ENCODE assay signal across 16 cellular contexts in the genomic region with DNA sequence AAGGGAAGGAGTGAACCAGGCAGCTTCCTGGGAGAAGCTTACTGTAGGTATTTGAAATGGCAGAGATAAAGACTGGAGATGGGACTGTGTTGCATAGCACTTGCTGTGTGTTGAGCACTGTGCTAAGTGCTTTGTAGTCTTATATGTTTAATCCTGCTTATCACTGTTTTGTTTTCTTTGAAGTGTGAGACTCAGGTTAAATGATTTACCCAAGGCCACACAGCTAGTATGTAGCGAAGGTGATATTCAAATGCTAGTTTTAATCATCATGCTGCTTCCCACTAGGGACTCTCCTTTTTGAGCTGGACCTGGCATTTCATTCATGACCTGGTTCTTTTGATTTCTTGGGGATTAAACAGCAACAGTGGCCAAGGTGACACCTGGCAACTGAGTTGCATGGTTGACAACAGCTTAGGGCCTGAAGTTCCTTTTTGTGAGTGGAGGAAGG. TPM values are rescaled to one million over a fixed set of nuclear protein-coding genes. Genes with fewer than 3 reads are reported as not detected.
DNase-seq lines count a peak whose midpoint lies in the region; ATAC-seq and TF ChIP-seq lines count a peak whose summit lies in the region.
"Had no signal": no experiment of that assay in that cellular context is flagged by ENCODE, and none has a peak within 500 bp of the region (broad histone marks: within the 10 kb centered on the region; RNA-seq: fewer than 3 reads in every experiment).

No MANE protein-coding gene starts in this region.

- peak overlapping the region; percentile 83 for H3K27ac ChIP-seq in PC-9
- H3K27ac ChIP-seq in endodermal cell (ENCODE audit: low read depth, low read length): peak overlapping the region; percentile 14
- peak overlapping the region in 2 of 5 donors; percentile 60 to 70 for H3K27ac ChIP-seq in adrenal gland
- H3K27ac ChIP-seq: psoas muscle, upper lobe of left lung had no signal

- H3K4me2 ChIP-seq in PC-9: peak overlapping the region; percentile 57

- H4K20me1 ChIP-seq in PC-9 (ENCODE audit: insufficient read depth): no peaks in the 10 kb centered on the region

- H3K9me3 Mint-ChIP-seq in activated CD4-positive, alpha-beta T cell treated with anti-CD3 and anti-CD28 coated beads, Interleukin-2, amount 10 ng/mL, durations not matched to agents 24 days and 14 days: no peaks in the 10 kb centered on the region
- H3K9me3 Mint-ChIP-seq in activated CD4-positive, alpha-beta T cell treated with anti-CD3 and anti-CD28 coated beads for 36 hours (ENCODE audit: low read depth): no peaks in the 10 kb centered on the region
- H3K9me3 Mint-ChIP-seq in endodermal cell: peaks cover 2% of the 10 kb centered on the region
- H3K9me3 Mint-ChIP-seq: activated T-cell treated with anti-CD3 and anti-CD28 coated beads, Interleukin-2, amount 50 U/mL, for 72 hours; CD4-positive, alpha-beta T cell had no signal

- no peaks in the 10 kb centered on the region for H3K36me3 ChIP-seq in PC-9 (ENCODE audit: low read depth)
- no peaks in the 10 kb centered on the region for H3K36me3 ChIP-seq in endodermal cell (ENCODE audit: control insufficient read depth, insufficient read depth, low read length)
- no peaks in the 10 kb centered on the region for H3K36me3 ChIP-seq in adrenal gland (replicated peaks in 1 of 2)
- H3K36me3 ChIP-seq: upper lobe of left lung had no signal

- intact Hi-C loops in activated CD4-positive, alpha-beta T cell treated with anti-CD3 and anti-CD28 coated beads, Interleukin-2, amount 10 ng/mL, durations not matched to agents 24 days and 14 days (cut with micrococcal nuclease): no loop called here
- intact Hi-C loops in activated CD4-positive, alpha-beta T cell treated with anti-CD3 and anti-CD28 coated beads for 36 hours (cut with DNase I, micrococcal nuclease): no loop called here
- intact Hi-C loops in PC-9 (cut with micrococcal nuclease; ENCODE audit: unreplicated experiment) (no loop called here), adrenal gland (cut with DNase I) (loop anchor here in 1 of 2 donors (10.0 kb wide), 1 partner anchor 195 kb away; no protein-coding TSS in a partner anchor)

- H3K27ac Mint-ChIP-seq in activated CD4-positive, alpha-beta T cell treated with anti-CD3 and anti-CD28 coated beads, Interleukin-2, amount 10 ng/mL, durations not matched to agents 24 days and 14 days: no peak overlapping the region
- no peak overlapping the region for H3K27ac Mint-ChIP-seq in activated CD4-positive, alpha-beta T cell treated with anti-CD3 and anti-CD28 coated beads for 36 hours
- H3K27ac Mint-ChIP-seq in endodermal cell: peak overlapping the region; percentile 92
- H3K27ac Mint-ChIP-seq: activated CD8-positive, alpha-beta T cell treated with anti-CD3 and anti-CD28 coated beads for 36 hours; activated T-cell treated with anti-CD3 and anti-CD28 coated beads, Interleukin-2, amount 50 U/mL, for 72 hours; CD4-positive, alpha-beta T cell had no signal

- H3K27me3 ChIP-seq in PC-9 (ENCODE audit: insufficient read depth, low read depth) (no peaks in the 10 kb centered on the region), endodermal cell (ENCODE audit: control insufficient read depth, insufficient read depth, low read length, poor library complexity, severe bottlenecking) (no peaks in the 10 kb centered on the region), adrenal gland (no peaks in the 10 kb centered on the region)
- H3K27me3 ChIP-seq: upper lobe of left lung had no signal

- H3K4me1 Mint-ChIP-seq in activated CD4-positive, alpha-beta T cell treated with anti-CD3 and anti-CD28 coated beads, Interleukin-2, amount 10 ng/mL, durations not matched to agents 24 days and 14 days: peaks cover 40% of the 10 kb centered on the region
- peaks cover 47% of the 10 kb centered on the region for H3K4me1 Mint-ChIP-seq in activated CD4-positive, alpha-beta T cell treated with anti-CD3 and anti-CD28 coated beads for 36 hours
- peaks cover 67% of the 10 kb centered on the region for H3K4me1 Mint-ChIP-seq in endodermal cell

- H3K9me3 ChIP-seq in PC-9 (ENCODE audit: insufficient read depth, low read depth) (no peaks in the 10 kb centered on the region), endodermal cell (ENCODE audit: control insufficient read depth, low read length) (no peaks in the 10 kb centered on the region), adrenal gland (replicated peaks in 1 of 3) (no peaks in the 10 kb centered on the region)
- H3K9me3 ChIP-seq: psoas muscle, upper lobe of left lung had no signal

- H3K4me3 ChIP-seq in PC-9 (no peak overlapping the region), endodermal cell (ENCODE audit: low read length) (peak overlapping the region; percentile 57), adrenal gland (no peak overlapping the region)
- H3K4me3 ChIP-seq: psoas muscle, upper lobe of left lung had no signal

- 25 to 80% methylated on average over 1 of the region's 1 CpG for WGBS in endodermal cell (ENCODE audit: insufficient coverage in 1 of 2, insufficient read length in 1 of 2), 2 experiments
- WGBS in adrenal gland, 4 donors: 57 to 75% (median 66%) methylated on average over 1 of the region's 1 CpG

- no peak for DNase-seq in activated CD4-positive, alpha-beta T cell treated with anti-CD3 and anti-CD28 coated beads, Interleukin-2, amount 10 ng/mL, durations not matched to agents 24 days and 14 days
- no peak for DNase-seq in activated CD4-positive, alpha-beta T cell treated with anti-CD3 and anti-CD28 coated beads for 36 hours
- no peak for DNase-seq in PC-9
- DNase-seq in endodermal cell: peak; percentile 77
- peak; percentile 61 for DNase-seq in renal cortical epithelial cell (ENCODE audit: low read depth)
- no peak for DNase-seq in AG08396 (ENCODE audit: low spot score)
- no peak for DNase-seq in HEK293T (ENCODE audit: extremely low spot score)
- DNase-seq in adrenal gland: no peak
- DNase-seq: activated T-cell treated with anti-CD3 and anti-CD28 coated beads, Interleukin-2, amount 50 U/mL, for 72 hours; CD4-positive, alpha-beta T cell; cerebellar nuclear complex; left cardiac atrium; psoas muscle; upper lobe of left lung had no signal

- H3K27me3 Mint-ChIP-seq in activated CD4-positive, alpha-beta T cell treated with anti-CD3 and anti-CD28 coated beads, Interleukin-2, amount 10 ng/mL, durations not matched to agents 24 days and 14 days: peaks cover 3% of the 10 kb centered on the region
- no peaks in the 10 kb centered on the region for H3K27me3 Mint-ChIP-seq in activated CD4-positive, alpha-beta T cell treated with anti-CD3 and anti-CD28 coated beads for 36 hours
- H3K27me3 Mint-ChIP-seq in endodermal cell (ENCODE audit: insufficient read depth): no peaks in the 10 kb centered on the region
- H3K27me3 Mint-ChIP-seq: CD4-positive, alpha-beta T cell had no signal

- POLR2A ChIA-PET in activated CD4-positive, alpha-beta T cell treated with anti-CD3 and anti-CD28 coated beads for 36 hours (lab: Charles Lee): interaction anchor here (0.6 kb wide), 2 partner anchors 183 to 192 kb away, joined by 3 read pairs; no protein-coding TSS in a partner anchor
- POLR2A ChIA-PET in PC-9 (lab: Charles Lee; ENCODE audit: unreplicated experiment) (no interaction called here), HEK293T (lab: Yijun Ruan, JAX) (no interaction called here)

- H3K4me1 ChIP-seq in PC-9 (replicated peaks; ENCODE audit: insufficient read depth) (peaks cover 80% of the 10 kb centered on the region), endodermal cell (ENCODE audit: control insufficient read depth, insufficient read depth, low read length) (peaks cover 23% of the 10 kb centered on the region), adrenal gland (replicated peaks in 1 of 2) (peaks cover 21 to 54% of the 10 kb centered on the region in 2 donors)

- TF ChIP-seq POLR2A in adrenal gland (IDR thresholded peaks at IDR 0.05): no peak

- H3F3A ChIP-seq in PC-9 (ENCODE audit: insufficient read depth, low read depth): peaks cover 62% of the 10 kb centered on the region

- CTCF ChIA-PET in activated CD4-positive, alpha-beta T cell treated with anti-CD3 and anti-CD28 coated beads for 36 hours (lab: Charles Lee): interaction anchor here (1.5 kb wide), 1 partner anchor 47 kb away, joined by 5 read pairs; no protein-coding TSS in a partner anchor
- CTCF ChIA-PET in PC-9 (lab: Charles Lee): interaction anchor here (0.5 to 1.0 kb wide), 2 partner anchors 192 to 198 kb away, joined by 3 to 6 read pairs; no protein-coding TSS in a partner anchor
- CTCF ChIA-PET in HEK293T (lab: Yijun Ruan, JAX): no interaction called here

- no peak for TF ChIP-seq CTCF in PC-9 (conservative IDR thresholded peaks at IDR 0.05)
- no peak for TF ChIP-seq CTCF in endodermal cell (conservative IDR thresholded peaks at IDR 0.05)
- no peak for TF ChIP-seq CTCF in adrenal gland (IDR thresholded peaks at IDR 0.05)

- H3K79me2 ChIP-seq in PC-9 (ENCODE audit: low read depth): peaks cover 17% of the 10 kb centered on the region

- H3K36me3 Mint-ChIP-seq in activated CD4-positive, alpha-beta T cell treated with anti-CD3 and anti-CD28 coated beads, Interleukin-2, amount 10 ng/mL, durations not matched to agents 24 days and 14 days (ENCODE audit: low read depth): peaks cover 5% of the 10 kb centered on the region
- H3K36me3 Mint-ChIP-seq in activated CD4-positive, alpha-beta T cell treated with anti-CD3 and anti-CD28 coated beads for 36 hours (ENCODE audit: low read depth): no peaks in the 10 kb centered on the region
- peaks cover 5% of the 10 kb centered on the region for H3K36me3 Mint-ChIP-seq in endodermal cell (ENCODE audit: low read depth)

- no TSS peak for BruUV-seq in PC-9 (replicated peaks; lab: Mats Ljungman, UMichigan)

- H3K9ac ChIP-seq in endodermal cell (ENCODE audit: extremely low read depth, low read length, poor library complexity, severe bottlenecking): peak overlapping the region; percentile 63

- peak overlapping the region; percentile 2 for H3K4me3 Mint-ChIP-seq in activated CD4-positive, alpha-beta T cell treated with anti-CD3 and anti-CD28 coated beads, Interleukin-2, amount 10 ng/mL, durations not matched to agents 24 days and 14 days
- H3K4me3 Mint-ChIP-seq in activated CD4-positive, alpha-beta T cell treated with anti-CD3 and anti-CD28 coated beads for 36 hours: no peak overlapping the region
- peak overlapping the region; percentile 3 for H3K4me3 Mint-ChIP-seq in endodermal cell
- H3K4me3 Mint-ChIP-seq: activated CD8-positive, alpha-beta T cell treated with anti-CD3 and anti-CD28 coated beads for 36 hours; activated T-cell treated with anti-CD3 and anti-CD28 coated beads, Interleukin-2, amount 50 U/mL, for 72 hours had no signal

- no peak overlapping the region for H2AFZ ChIP-seq in PC-9

- H3K9me2 ChIP-seq in PC-9 (ENCODE audit: insufficient read depth): no peaks in the 10 kb centered on the region

- ATAC-seq in activated CD4-positive, alpha-beta T cell treated with anti-CD3 and anti-CD28 coated beads for 36 hours: no peak
- ATAC-seq: activated CD8-positive, alpha-beta T cell treated with anti-CD3 and anti-CD28 coated beads for 36 hours; activated T-cell treated with anti-CD3 and anti-CD28 coated beads, Interleukin-2, amount 50 U/mL, for 72 hours; left cardiac atrium; psoas muscle; stimulated activated naive CD8-positive, alpha-beta T cell treated with anti-CD3 and anti-CD28 coated beads, Interleukin-15, Interleukin-2, amounts not matched to agents 100 U/mL and 50 U/mL, for 24 hours had no signal

RNA-seq across cellular contexts. Expression of gene SPRY4, which starts 35.3 kb away (rescaled TPM):
- 1.4 and 1.5 TPM in 2 replicates for total RNA-seq in activated CD4-positive, alpha-beta T cell treated with anti-CD3 and anti-CD28 coated beads, Interleukin-2, amount 10 ng/mL, durations not matched to agents 24 days and 14 days
- total RNA-seq in activated CD4-positive, alpha-beta T cell treated with anti-CD3 and anti-CD28 coated beads for 36 hours: under 1 TPM; 0.93 to 0.98 TPM
- total RNA-seq in PC-9 (2021) (6.9 and 11.0 TPM in 2 replicates), endodermal cell (100 to 1,000 TPM in 1 of 2 donors, 10 to 100 TPM in 1; 70.2 to 164 TPM), renal cortical epithelial cell (1.2 and 3.4 TPM in 2 replicates), adrenal gland (10 to 100 TPM; 23.8 to 66.1 (median 37.8) TPM)
- polyA plus RNA-seq in endodermal cell (2013, experiment 1 of 2): 27.0 TPM
- polyA plus RNA-seq in endodermal cell (2013, experiment 2 of 2): 29.6 TPM
- 10 to 100 TPM; 17.8 to 23.8 (median 18.4) TPM for polyA plus RNA-seq in adrenal gland

Comparison
In these comparisons a context has a peak if more than half of its experiments do, and no peak if none do; other contexts are left out.
1. DNase-seq: peak in endodermal cell (single experiment) and renal cortical epithelial cell (single experiment); none in activated CD4-positive, alpha-beta T cell treated with anti-CD3 and anti-CD28 coated beads, Interleukin-2, amount 10 ng/mL, durations not matched to agents 24 days and 14 days (single experiment), activated CD4-positive, alpha-beta T cell treated with anti-CD3 and anti-CD28 coated beads for 36 hours (single experiment), PC-9 (0 of 2), AG08396 (single experiment), HEK293T (single experiment) and adrenal gland (0 of 7).